ENCODE assay signal across 9 cellular contexts in the genomic region with DNA sequence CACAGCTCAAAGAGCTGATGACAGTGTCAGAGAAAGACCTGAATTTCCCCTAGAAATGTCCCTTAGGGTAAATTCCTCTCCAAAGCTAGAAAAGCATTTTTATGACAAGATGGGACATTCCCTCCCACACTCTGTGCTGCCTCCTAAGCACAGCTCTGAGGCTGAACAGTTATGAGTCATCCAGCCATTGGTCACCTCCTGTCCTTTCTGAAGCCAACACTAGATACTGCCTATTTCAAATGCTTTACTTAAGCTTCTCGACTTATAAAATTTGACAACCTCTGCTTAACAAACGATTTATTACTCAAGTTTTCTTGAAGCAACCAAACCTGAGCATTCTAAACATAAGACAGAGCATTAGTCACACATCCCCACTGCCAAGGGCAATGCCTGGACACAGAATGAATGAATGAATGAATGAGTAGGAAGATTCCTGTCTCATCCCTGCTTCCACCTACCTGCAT. TPM values are rescaled to one million over a fixed set of nuclear protein-coding genes. Genes with fewer than 3 reads are reported as not detected.
DNase-seq lines count a peak whose midpoint lies in the region; ATAC-seq lines count a peak whose summit lies in the region.
"Had no signal": no experiment of that assay in that cellular context is flagged by ENCODE, and none has a peak within 500 bp of the region (broad histone marks: within the 10 kb centered on the region; RNA-seq: fewer than 3 reads in every experiment).

No MANE protein-coding gene starts in this region.

- no peak for DNase-seq in activated naive CD4-positive, alpha-beta T cell treated with anti-CD3 and anti-CD28 coated beads, Interleukin-2, amount 50 U/mL, for 72 hours (ENCODE audit: low spot score in 2 of 2)
- DNase-seq in activated naive CD4-positive, alpha-beta T cell treated with anti-CD3 and anti-CD28 coated beads, Interleukin-2, amount 50 U/mL, for 16 hours: no peak
- DNase-seq in pulmonary artery endothelial cell (ENCODE audit: low read depth, low spot score): peak; percentile 4
- no peak for DNase-seq in DMS79 treated with DMSO at 0.1 percent for 48 hours (lab: John Stamatoyannopoulos, UW)
- DNase-seq in activated CD4-positive, alpha-beta T cell treated with anti-CD3 and anti-CD28 coated beads, Interleukin-2, amount 10 ng/mL, durations not matched to agents 24 days and 14 days: no peak
- DNase-seq in stimulated activated CD4-positive, alpha-beta T cell treated with anti-CD3 and anti-CD28 coated beads, Interleukin-1b, Interleukin-23, amount 100 ng/mL, for 48 hours: no peak
- DNase-seq: naive B cell had no signal

- H3K9me3 Mint-ChIP-seq in activated naive CD4-positive, alpha-beta T cell treated with anti-CD3 and anti-CD28 coated beads, Interleukin-2, amount 50 U/mL, for 72 hours: no peaks in the 10 kb centered on the region
- no peaks in the 10 kb centered on the region for H3K9me3 Mint-ChIP-seq in activated T-helper 17 cell treated with anti-CD3 and anti-CD28 coated beads, Interleukin-2, amount 50 U/mL, for 72 hours
- no peaks in the 10 kb centered on the region for H3K9me3 Mint-ChIP-seq in activated CD4-positive, alpha-beta T cell treated with anti-CD3 and anti-CD28 coated beads, Interleukin-2, amount 10 ng/mL, durations not matched to agents 24 days and 14 days
- H3K9me3 Mint-ChIP-seq: naive B cell had no signal

- H3K27me3 Mint-ChIP-seq in activated T-helper 17 cell treated with anti-CD3 and anti-CD28 coated beads, Interleukin-2, amount 50 U/mL, for 72 hours: peaks cover 44% of the 10 kb centered on the region
- peaks cover 30% of the 10 kb centered on the region for H3K27me3 Mint-ChIP-seq in activated CD4-positive, alpha-beta T cell treated with anti-CD3 and anti-CD28 coated beads, Interleukin-2, amount 10 ng/mL, durations not matched to agents 24 days and 14 days

- peaks cover 7 to 12% of the 10 kb centered on the region in 2 donors for H3K36me3 Mint-ChIP-seq in activated naive CD4-positive, alpha-beta T cell treated with anti-CD3 and anti-CD28 coated beads, Interleukin-2, amount 50 U/mL, for 72 hours
- no peaks in the 10 kb centered on the region for H3K36me3 Mint-ChIP-seq in activated T-helper 17 cell treated with anti-CD3 and anti-CD28 coated beads, Interleukin-2, amount 50 U/mL, for 72 hours (ENCODE audit: low read depth)
- H3K36me3 Mint-ChIP-seq in activated CD4-positive, alpha-beta T cell treated with anti-CD3 and anti-CD28 coated beads, Interleukin-2, amount 10 ng/mL, durations not matched to agents 24 days and 14 days (ENCODE audit: low read depth): no peaks in the 10 kb centered on the region
- H3K36me3 Mint-ChIP-seq: naive B cell had no signal

- intact Hi-C loops in activated CD4-positive, alpha-beta T cell treated with anti-CD3 and anti-CD28 coated beads, Interleukin-2, amount 10 ng/mL, durations not matched to agents 24 days and 14 days (cut with micrococcal nuclease): loop anchor here (1.0 kb wide), 1 partner anchor 9 kb away; no protein-coding TSS in a partner anchor

- peaks cover 9% of the 10 kb centered on the region for H3K4me1 Mint-ChIP-seq in activated T-helper 17 cell treated with anti-CD3 and anti-CD28 coated beads, Interleukin-2, amount 50 U/mL, for 72 hours
- peaks cover 15% of the 10 kb centered on the region for H3K4me1 Mint-ChIP-seq in activated CD4-positive, alpha-beta T cell treated with anti-CD3 and anti-CD28 coated beads, Interleukin-2, amount 10 ng/mL, durations not matched to agents 24 days and 14 days

- H3K4me3 Mint-ChIP-seq in activated T-helper 17 cell treated with anti-CD3 and anti-CD28 coated beads, Interleukin-2, amount 50 U/mL, for 72 hours: no peak overlapping the region
- H3K4me3 Mint-ChIP-seq in activated CD4-positive, alpha-beta T cell treated with anti-CD3 and anti-CD28 coated beads, Interleukin-2, amount 10 ng/mL, durations not matched to agents 24 days and 14 days: no peak overlapping the region
- H3K4me3 Mint-ChIP-seq: naive B cell had no signal

- no peak overlapping the region for H3K27ac Mint-ChIP-seq in activated naive CD4-positive, alpha-beta T cell treated with anti-CD3 and anti-CD28 coated beads, Interleukin-2, amount 50 U/mL, for 72 hours
- H3K27ac Mint-ChIP-seq in activated T-helper 17 cell treated with anti-CD3 and anti-CD28 coated beads, Interleukin-2, amount 50 U/mL, for 72 hours: no peak overlapping the region
- H3K27ac Mint-ChIP-seq in activated CD4-positive, alpha-beta T cell treated with anti-CD3 and anti-CD28 coated beads, Interleukin-2, amount 10 ng/mL, durations not matched to agents 24 days and 14 days: no peak overlapping the region

- ATAC-seq in activated naive CD4-positive, alpha-beta T cell treated with anti-CD3 and anti-CD28 coated beads, Interleukin-2, amount 50 U/mL, for 72 hours: peak; percentile 46 to 96
- peak; percentile 72 for ATAC-seq in HG03095 (IDR thresholded peaks at IDR 0.05; ENCODE audit: unreplicated experiment)
- peak; percentile 90 for ATAC-seq in activated T-helper 17 cell treated with anti-CD3 and anti-CD28 coated beads, Interleukin-2, amount 50 U/mL, for 72 hours (replicated peaks)

RNA-seq across cellular contexts. Expression of gene B4GALT6, which starts 35.4 kb away (rescaled TPM):
- 1 to 10 TPM in 1 of 2 donors, under 1 TPM in 1; 0.64 to 7.7 TPM for total RNA-seq in activated naive CD4-positive, alpha-beta T cell treated with anti-CD3 and anti-CD28 coated beads, Interleukin-2, amount 50 U/mL, for 72 hours
- 1 to 10 TPM in 1 of 2 donors, under 1 TPM in 1; 0.52 to 1.8 TPM for total RNA-seq in activated T-helper 17 cell treated with anti-CD3 and anti-CD28 coated beads, Interleukin-2, amount 50 U/mL, for 72 hours
- 9.1 and 12.2 TPM in 2 replicates for total RNA-seq in pulmonary artery endothelial cell
- total RNA-seq in activated CD4-positive, alpha-beta T cell treated with anti-CD3 and anti-CD28 coated beads, Interleukin-2, amount 10 ng/mL, durations not matched to agents 24 days and 14 days: 2.4 and 2.8 TPM in 2 replicates

RNA-seq across cellular contexts. Expression of gene TTR, which starts 57.3 kb away (rescaled TPM):
- not detected for total RNA-seq in activated naive CD4-positive, alpha-beta T cell treated with anti-CD3 and anti-CD28 coated beads, Interleukin-2, amount 50 U/mL, for 72 hours
- total RNA-seq in activated T-helper 17 cell treated with anti-CD3 and anti-CD28 coated beads, Interleukin-2, amount 50 U/mL, for 72 hours: not detected
- total RNA-seq in pulmonary artery endothelial cell: not detected in 2 replicates
- total RNA-seq in activated CD4-positive, alpha-beta T cell treated with anti-CD3 and anti-CD28 coated beads, Interleukin-2, amount 10 ng/mL, durations not matched to agents 24 days and 14 days: not detected in 2 replicates
